In the genomic region with DNA sequence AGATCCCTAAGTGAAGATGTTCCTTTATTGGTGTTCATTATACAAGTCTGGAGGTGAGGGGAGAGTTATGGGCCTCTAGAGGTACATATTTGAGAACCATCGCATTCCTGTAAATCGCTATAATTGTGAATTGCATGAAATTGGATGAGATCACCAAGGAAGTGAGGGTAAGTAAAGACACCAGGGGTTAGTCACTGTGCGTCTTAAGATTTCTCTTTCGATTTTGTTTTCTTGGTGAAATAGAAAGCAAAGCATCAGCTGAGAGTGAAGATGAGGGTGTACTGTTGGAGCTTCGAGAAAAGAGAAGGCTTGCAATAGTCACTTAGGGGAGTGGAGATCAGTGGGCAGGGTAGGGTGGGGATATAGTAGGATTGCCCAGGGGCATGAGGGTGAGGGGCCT, we compare ENCODE assay signal across 13 cellular contexts.
DNase-seq lines count a peak whose midpoint lies in the region; ATAC-seq and TF ChIP-seq lines count a peak whose summit lies in the region.
"Had no signal": no experiment of that assay in that cellular context is flagged by ENCODE, and none has a peak within 500 bp of the region (broad histone marks: within the 10 kb centered on the region; RNA-seq: fewer than 3 reads in every experiment).

No MANE protein-coding gene starts in this region.

- no peak overlapping the region for H3K4me3 ChIP-seq in WERI-Rb-1 (ENCODE audit: low read depth, low read length)
- H3K4me3 ChIP-seq: uterus had no signal

- H3K27me3 ChIP-seq in WERI-Rb-1 (ENCODE audit: insufficient read depth, low read depth, severe bottlenecking): no peaks in the 10 kb centered on the region
- H3K27me3 ChIP-seq: uterus had no signal

- no peak for DNase-seq in activated CD4-positive, CD25-positive, alpha-beta regulatory T cell treated with anti-CD3 and anti-CD28 coated beads, Interleukin-2, amount 50 U/mL, for 72 hours
- no peak for DNase-seq in activated CD8-positive, alpha-beta T cell treated with anti-CD3 and anti-CD28 coated beads for 36 hours
- DNase-seq in natural killer cell: no peak
- no peak for DNase-seq in middle frontal gyrus (ENCODE audit: extremely low spot score, low spot score)
- no peak for DNase-seq in WERI-Rb-1
- DNase-seq in HuH-7.5 (ENCODE audit: low spot score): no peak
- DNase-seq: aorta, IMR-90, Right ventricle myocardium superior, uterus had no signal

- H3K4me3 Mint-ChIP-seq in activated CD8-positive, alpha-beta T cell treated with anti-CD3 and anti-CD28 coated beads for 36 hours: peak overlapping the region; percentile 1
- peak overlapping the region; percentile 54 for H3K4me3 Mint-ChIP-seq in natural killer cell

- POLR2A ChIA-PET in activated CD8-positive, alpha-beta T cell treated with anti-CD3 and anti-CD28 coated beads for 36 hours (lab: Charles Lee): interaction anchor here (0.9 to 1.4 kb wide), 2 partner anchors 35 to 85 kb away, joined by 3 read pairs; no protein-coding TSS in a partner anchor

- no peak for TF ChIP-seq CTCF in activated CD8-positive, alpha-beta T cell treated with anti-CD3 and anti-CD28 coated beads for 36 hours (IDR thresholded peaks at IDR 0.05)
- TF ChIP-seq CTCF in natural killer cell (IDR thresholded peaks at IDR 0.05): no peak
- TF ChIP-seq CTCF in WERI-Rb-1 (IDR thresholded peaks at IDR 0.05; ENCODE audit: low read depth, low read length): no peak

- peaks cover 43% of the 10 kb centered on the region for H3K4me1 Mint-ChIP-seq in activated CD8-positive, alpha-beta T cell treated with anti-CD3 and anti-CD28 coated beads for 36 hours (ENCODE audit: low read depth)
- peaks cover 46 to 50% of the 10 kb centered on the region in 2 donors for H3K4me1 Mint-ChIP-seq in natural killer cell

- no peak overlapping the region for H3K27ac ChIP-seq in WERI-Rb-1
- H3K27ac ChIP-seq: uterus had no signal

- no peaks in the 10 kb centered on the region; the same call in 1 of the 2 replicates for H3K36me3 ChIP-seq in WERI-Rb-1
- H3K36me3 ChIP-seq: uterus had no signal

- peak; percentile 92 to 94 for ATAC-seq in activated CD4-positive, CD25-positive, alpha-beta regulatory T cell treated with anti-CD3 and anti-CD28 coated beads, Interleukin-2, amount 50 U/mL, for 24 hours
- ATAC-seq in HG02678 (IDR thresholded peaks at IDR 0.05; ENCODE audit: unreplicated experiment) (peak; percentile 46), natural killer cell (peak; percentile 72 to 93 (median 87))
- peak; percentile 88 for ATAC-seq in activated CD8-positive, alpha-beta T cell treated with anti-CD3 and anti-CD28 coated beads for 36 hours
- ATAC-seq: sciatic nerve had no signal

- H3K27me3 Mint-ChIP-seq in activated CD8-positive, alpha-beta T cell treated with anti-CD3 and anti-CD28 coated beads for 36 hours: no peaks in the 10 kb centered on the region
- no peaks in the 10 kb centered on the region for H3K27me3 Mint-ChIP-seq in natural killer cell (ENCODE audit: low read depth in 2 of 2)

- intact Hi-C loops in activated CD8-positive, alpha-beta T cell treated with anti-CD3 and anti-CD28 coated beads for 36 hours (cut with micrococcal nuclease): loop anchor here (5.0 to 10.0 kb wide), 2 partner anchors 80 to 562 kb away; a partner anchor contains a TSS
- intact Hi-C loops in natural killer cell (cut with micrococcal nuclease): loop anchor here (10.0 kb wide), 1 partner anchor 82 kb away; a partner anchor contains a TSS

- H3K27ac Mint-ChIP-seq in activated CD8-positive, alpha-beta T cell treated with anti-CD3 and anti-CD28 coated beads for 36 hours: peak overlapping the region; percentile 84
- peak overlapping the region; percentile 86 to 89 for H3K27ac Mint-ChIP-seq in natural killer cell

- CTCF ChIA-PET in activated CD8-positive, alpha-beta T cell treated with anti-CD3 and anti-CD28 coated beads for 36 hours (lab: Charles Lee): interaction anchor here (0.7 to 2.3 kb wide), 6 partner anchors 59 to 248 kb away, joined by 3 to 7 read pairs (median 3); a partner anchor contains a TSS

- no peaks in the 10 kb centered on the region for H3K36me3 Mint-ChIP-seq in activated CD8-positive, alpha-beta T cell treated with anti-CD3 and anti-CD28 coated beads for 36 hours (ENCODE audit: low read depth)
- H3K36me3 Mint-ChIP-seq in natural killer cell: no peaks in the 10 kb centered on the region

- no peaks in the 10 kb centered on the region for H3K9me3 ChIP-seq in WERI-Rb-1 (ENCODE audit: severe bottlenecking)
- H3K9me3 ChIP-seq: uterus had no signal

- no peaks in the 10 kb centered on the region for H3K9me3 Mint-ChIP-seq in activated CD8-positive, alpha-beta T cell treated with anti-CD3 and anti-CD28 coated beads for 36 hours
- H3K9me3 Mint-ChIP-seq in natural killer cell: no peaks in the 10 kb centered on the region
